8 cellular contexts compared by ENCODE assay signal in the genomic region with DNA sequence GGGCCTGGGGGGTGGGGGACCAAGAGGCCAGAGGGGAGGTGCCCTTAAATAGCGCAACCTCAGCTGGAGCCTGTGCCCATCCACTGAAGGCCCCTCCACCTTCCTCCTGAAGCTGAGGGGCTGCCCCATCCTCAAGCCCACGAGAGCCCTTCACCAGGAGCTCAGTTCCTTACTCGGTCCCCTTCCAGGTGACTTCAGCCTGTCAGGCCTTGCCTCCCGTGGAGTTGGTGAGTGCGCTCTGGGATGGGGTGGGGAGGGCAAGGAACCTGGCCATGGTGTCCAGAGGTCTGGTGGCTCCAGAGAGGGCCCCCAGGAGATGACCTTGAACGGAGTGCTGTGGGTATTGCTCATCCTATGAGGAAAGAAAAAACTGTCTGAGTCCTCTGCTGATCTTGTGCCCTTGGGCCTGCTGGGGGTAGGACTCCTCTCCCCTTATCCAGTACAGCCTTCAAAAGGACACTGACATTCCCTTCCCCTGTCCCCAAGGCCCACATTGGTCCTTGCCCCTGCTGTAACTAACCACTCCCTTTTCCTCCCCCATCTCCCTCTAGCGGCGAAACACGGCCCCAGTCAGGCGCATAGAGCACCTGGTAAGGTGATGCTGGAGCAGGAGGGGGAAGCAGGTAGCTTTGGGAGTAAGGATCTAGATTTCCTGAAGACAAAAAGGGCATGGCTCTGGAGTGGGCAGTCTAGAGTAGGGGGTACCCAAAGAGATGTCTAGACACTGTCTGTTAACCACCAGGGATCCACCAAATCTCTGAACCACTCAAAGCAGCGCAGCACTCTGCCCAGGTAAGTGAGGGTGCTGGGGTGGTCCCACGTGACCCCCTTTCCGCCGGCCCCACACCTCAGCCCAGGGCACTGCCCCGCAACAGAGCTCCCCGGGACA. TPM values are rescaled to one million over a fixed set of nuclear protein-coding genes. Genes with fewer than 3 reads are reported as not detected.
DNase-seq lines count a peak whose midpoint lies in the region; ATAC-seq, FAIRE-seq and TF ChIP-seq lines count a peak whose summit lies in the region.

No MANE protein-coding gene starts in this region.

- 0 out of 4 replicates have a peak, but pooled peaks of 1 of the 2 experiments have one; percentile 9 for TF ChIP-seq RAD21 in K562 (CRISPR knock-in tag; conservative IDR thresholded peaks at IDR 0.05 in 1 of 2, IDR thresholded peaks at IDR 0.05 in 1 of 2)

- peak overlapping the region; percentile 89 to 96 (median 93) for H3K4me3 Mint-ChIP-seq in CD8-positive, alpha-beta memory T cell
- H3K4me3 Mint-ChIP-seq in T-helper 1 cell treated with Interleukin-12 subunit alpha and Interleukin-12 subunit beta and Interleukin-4 antibody, amounts not matched to agents 30 μg/mL and 1 μg/mL, for 36 hours: peak overlapping the region; percentile 92

- peaks cover 7% of the 10 kb centered on the region for H3K4me1 ChIP-seq in CD8-positive, alpha-beta memory T cell (ENCODE audit: insufficient read depth, low read length)
- peaks cover 42 to 86% of the 10 kb centered on the region in 2 experiments for H3K4me1 ChIP-seq in K562 (replicated peaks in 1 of 2; ENCODE audit: control insufficient read depth in 2 of 2, insufficient read depth in 2 of 2, low read length in 2 of 2)
- H3K4me1 ChIP-seq in iPS-15b (ENCODE audit: control insufficient read depth, insufficient read depth, low read length): peaks cover 23% of the 10 kb centered on the region
- peaks cover 41 to 57% of the 10 kb centered on the region in 2 donors for H3K4me1 ChIP-seq in gastrocnemius medialis
- H3K4me1 ChIP-seq in SJCRH30: peaks cover 29% of the 10 kb centered on the region

- peak; percentile 59 to 86 (median 74) for TF ChIP-seq CTCF in K562 (IDR thresholded peaks at IDR 0.05 in 2 of 3, conservative IDR thresholded peaks at IDR 0.05 in 1 of 3; ENCODE audit: insufficient read depth in 2 of 3, low read depth in 1 of 3, low read length in 3 of 3)
- TF ChIP-seq CTCF in gastrocnemius medialis (IDR thresholded peaks at IDR 0.05 in 4 of 5, conservative IDR thresholded peaks at IDR 0.05 in 1 of 5): peak; percentile 40 to 79 (median 70)

- CTCF ChIA-PET in CD8-positive, alpha-beta memory T cell (lab: Charles Lee): interaction anchor here (0.7 to 7.0 kb wide), 12 partner anchors 10 to 307 kb away, joined by 3 to 70 read pairs (median 4); partner anchors contain the start of genes AAAS, EIF4B, SOAT2 and SPRYD3
- CTCF ChIA-PET in K562 (lab: Yijun Ruan, JAX; ENCODE audit: low intra/inter-chr PET ratio): interaction anchor here (0.6 kb wide), 1 partner anchor 439 kb away, joined by 6 read pairs; no protein-coding TSS in a partner anchor

- DNase-seq in CD8-positive, alpha-beta memory T cell: peak; percentile 44 to 75 (median 56)
- DNase-seq in HuH-7 (ENCODE audit: low spot score) (peak; percentile 76), K562 (ENCODE audit: extremely low read depth in 1 of 4, low spot score in 3 of 4) (peak in 3 of 4 experiments; percentile 32 to 78 (median 45)), gastrocnemius medialis (peak in 1 of 2 donors; percentile 79), SJCRH30 (no peak), H4 (ENCODE audit: low spot score) (no peak)

- peak overlapping the region; percentile 52 to 93 for H3K9ac ChIP-seq in K562 (ENCODE audit: insufficient read depth in 1 of 2, low read depth in 2 of 2, low read length in 2 of 2)
- H3K9ac ChIP-seq in iPS-15b (ENCODE audit: low read depth, low read length): no peak overlapping the region

- ATAC-seq in K562: peak; percentile 68
- peak; percentile 5 to 12 for ATAC-seq in gastrocnemius medialis

- H3K36me3 ChIP-seq in CD8-positive, alpha-beta memory T cell (ENCODE audit: insufficient read depth, low read length): no peaks in the 10 kb centered on the region
- H3K36me3 ChIP-seq in K562 (ENCODE audit: control insufficient read depth, insufficient read depth, low read length): peaks cover 2% of the 10 kb centered on the region; the same call in 1 of the 3 replicates
- peaks cover 4% of the 10 kb centered on the region for H3K36me3 ChIP-seq in iPS-15b (ENCODE audit: control insufficient read depth, insufficient read depth, low read length)
- peaks cover 0 to 17% of the 10 kb centered on the region in 2 donors for H3K36me3 ChIP-seq in gastrocnemius medialis
- no peaks in the 10 kb centered on the region for H3K36me3 ChIP-seq in SJCRH30

- peak; percentile 87 for FAIRE-seq in K562 (lab: Jason Lieb, UNC)

- H3K79me2 ChIP-seq in K562 (ENCODE audit: control insufficient read depth, insufficient read depth, low read length): peaks cover 7% of the 10 kb centered on the region; the same call in 2 of the 3 replicates

- H3K27ac Mint-ChIP-seq in CD8-positive, alpha-beta memory T cell: peak overlapping the region; percentile 84 to 98 (median 92)
- peak overlapping the region; percentile 92 for H3K27ac Mint-ChIP-seq in T-helper 1 cell treated with Interleukin-12 subunit alpha and Interleukin-12 subunit beta and Interleukin-4 antibody, amounts not matched to agents 30 μg/mL and 1 μg/mL, for 36 hours

- 20% methylated on average over 13 of the region's 16 CpGs for WGBS in K562 (ENCODE audit: insufficient coverage, low coverage, missing lambda C conversion rate)

- H3K4me1 Mint-ChIP-seq in CD8-positive, alpha-beta memory T cell: peaks cover 10 to 15% (median 12%) of the 10 kb centered on the region in 3 donors
- peaks cover 23% of the 10 kb centered on the region for H3K4me1 Mint-ChIP-seq in T-helper 1 cell treated with Interleukin-12 subunit alpha and Interleukin-12 subunit beta and Interleukin-4 antibody, amounts not matched to agents 30 μg/mL and 1 μg/mL, for 36 hours (ENCODE audit: low read depth)

- no peaks in the 10 kb centered on the region for H3K9me3 Mint-ChIP-seq in CD8-positive, alpha-beta memory T cell
- no peaks in the 10 kb centered on the region for H3K9me3 Mint-ChIP-seq in T-helper 1 cell treated with Interleukin-12 subunit alpha and Interleukin-12 subunit beta and Interleukin-4 antibody, amounts not matched to agents 30 μg/mL and 1 μg/mL, for 36 hours

- H2AFZ ChIP-seq in K562 (ENCODE audit: low read depth, low read length): peak overlapping the region; percentile 93

- in situ Hi-C loops in K562 (cut with MboI) (no loop called here), gastrocnemius medialis (cut with MboI; ENCODE audit: low sequenced_read_pairs in 4 of 4) (loop anchor here in 1 of 4 donors (25.0 kb wide), 1 partner anchor 134 kb away; the partner anchor contains the start of genes CSAD and ZNF740)

- H3K36me3 Mint-ChIP-seq in CD8-positive, alpha-beta memory T cell: peaks cover 0 to 2% (median 0%) of the 10 kb centered on the region in 3 donors
- H3K36me3 Mint-ChIP-seq in T-helper 1 cell treated with Interleukin-12 subunit alpha and Interleukin-12 subunit beta and Interleukin-4 antibody, amounts not matched to agents 30 μg/mL and 1 μg/mL, for 36 hours (ENCODE audit: low read depth): no peaks in the 10 kb centered on the region

- no peaks in the 10 kb centered on the region for H3K9me1 ChIP-seq in K562 (ENCODE audit: control insufficient read depth, insufficient read depth, low read length)

- H3K27ac ChIP-seq in CD8-positive, alpha-beta memory T cell (ENCODE audit: low read depth, low read length): peak overlapping the region; percentile 55
- peak overlapping the region; percentile 61; the same call in 2 of the 3 replicates for H3K27ac ChIP-seq in K562 (ENCODE audit: extremely low read depth, low read depth, low read length)
- peak overlapping the region; percentile 99 to 100 (median 100) for H3K27ac ChIP-seq in gastrocnemius medialis
- no peak overlapping the region for H3K27ac ChIP-seq in SJCRH30

- peak overlapping the region; percentile 86 for H3K4me3 ChIP-seq in CD8-positive, alpha-beta memory T cell (ENCODE audit: low read length)
- H3K4me3 ChIP-seq in K562 (peak overlapping the region; percentile 67), iPS-15b (ENCODE audit: low read depth, low read length) (peak overlapping the region; percentile 86), gastrocnemius medialis (peak overlapping the region; percentile 83 to 97 (median 95)), SJCRH30 (no peak overlapping the region)

- peak overlapping the region; percentile 87 for H3K4me2 ChIP-seq in K562 (ENCODE audit: insufficient read depth, low read length)

- no peaks in the 10 kb centered on the region for H3K27me3 Mint-ChIP-seq in CD8-positive, alpha-beta memory T cell
- H3K27me3 Mint-ChIP-seq in T-helper 1 cell treated with Interleukin-12 subunit alpha and Interleukin-12 subunit beta and Interleukin-4 antibody, amounts not matched to agents 30 μg/mL and 1 μg/mL, for 36 hours (ENCODE audit: low read depth): peaks cover 4% of the 10 kb centered on the region

- TF ChIP-seq EP300 in K562 (IDR thresholded peaks at IDR 0.05; ENCODE audit: low read length): no peak

- no peaks in the 10 kb centered on the region for H4K20me1 ChIP-seq in K562 (replicated peaks; ENCODE audit: control insufficient read depth, insufficient read depth, low read length)

- H3K9me3 ChIP-seq in CD8-positive, alpha-beta memory T cell (ENCODE audit: low read length): no peaks in the 10 kb centered on the region
- H3K9me3 ChIP-seq in K562 (replicated peaks; ENCODE audit: control insufficient read depth, insufficient read depth, low read depth, low read length): no peaks in the 10 kb centered on the region
- H3K9me3 ChIP-seq in iPS-15b (ENCODE audit: control insufficient read depth, insufficient read depth, low read length): no peaks in the 10 kb centered on the region
- H3K9me3 ChIP-seq in gastrocnemius medialis: no peaks in the 10 kb centered on the region
- H3K9me3 ChIP-seq in SJCRH30 (replicated peaks): no peaks in the 10 kb centered on the region

- intact Hi-C loops in K562 (cut with micrococcal nuclease) (no loop called here), gastrocnemius medialis (cut with DNase I; ENCODE audit: low total_unique reads) (loop anchor here (10.0 kb wide), 1 partner anchor 401 kb away; the partner anchor contains the start of gene PCBP2)

- TF ChIP-seq POLR2A in K562 (conservative IDR thresholded peaks at IDR 0.05): no peak
- no peak for TF ChIP-seq POLR2A in gastrocnemius medialis (IDR thresholded peaks at IDR 0.05)

- POLR2A ChIA-PET in CD8-positive, alpha-beta memory T cell (lab: Charles Lee): interaction anchor here (0.7 to 1.9 kb wide), 4 partner anchors 25 to 46 kb away, joined by 3 to 11 read pairs (median 8); partner anchors contain the start of gene SPRYD3
- POLR2A ChIA-PET in K562 (lab: Yijun Ruan, JAX): interaction anchor here (0.6 to 2.1 kb wide), 10 partner anchors 9 to 134 kb away, joined by 3 to 8 read pairs (median 4); partner anchors contain the start of gene EIF4B

- TSS peak; percentile 65 for BruUV-seq in K562 (replicated peaks; lab: Mats Ljungman, UMichigan)

- no peaks in the 10 kb centered on the region for H3K27me3 ChIP-seq in CD8-positive, alpha-beta memory T cell (ENCODE audit: insufficient read depth, low read length, poor library complexity, severe bottlenecking)
- H3K27me3 ChIP-seq in K562 (ENCODE audit: control insufficient read depth in 2 of 2, insufficient read depth in 2 of 2, low read length in 2 of 2): no peaks in the 10 kb centered on the region
- H3K27me3 ChIP-seq in iPS-15b (ENCODE audit: control insufficient read depth, insufficient read depth, low read length): peaks cover 5% of the 10 kb centered on the region
- H3K27me3 ChIP-seq in gastrocnemius medialis: no peaks in the 10 kb centered on the region
- H3K27me3 ChIP-seq in SJCRH30: no peaks in the 10 kb centered on the region

RNA-seq across cellular contexts. Expression of gene TNS2, which starts 3.6 kb away (rescaled TPM):
- 1 to 10 TPM; 2.1 to 5.6 TPM for total RNA-seq in CD8-positive, alpha-beta memory T cell
- polyA plus RNA-seq in CD8-positive, alpha-beta memory T cell: 0.35 TPM
- total RNA-seq in K562 (2011; cell fraction: chromatin; rRNA removed; ENCODE audit: low replicate concordance): 7.1 and 23.0 TPM in 2 replicates
- 8.0 and 14.7 TPM in 2 replicates for total RNA-seq in K562 (2011; cell fraction: nucleolus; rRNA removed)
- total RNA-seq in K562 (2011; cell fraction: nucleoplasm; rRNA removed): 8.0 and 11.1 TPM in 2 replicates
- total RNA-seq in K562 (2014; rRNA removed) (1.2 and 1.3 TPM in 2 replicates), K562 (2014; rRNA removed; fragmentation: Illumina TruSeq; extraction: Trizol) (0.41 and 0.73 TPM in 2 replicates), K562 (2015; rRNA removed; fragmentation: Illumina TruSeq; extraction: Trizol) (0.65 and 0.79 TPM in 2 replicates), K562 (2021) (2.8 and 3.1 TPM in 2 replicates), gastrocnemius medialis (100 to 1,000 TPM in 1 of 4 donors, 10 to 100 TPM in 3; 74.4 to 114 (median 91.9) TPM)
- polyA plus RNA-seq in K562 (2011; rRNA removed) (1.3 and 1.7 TPM in 2 replicates), K562 (2014; fragmentation: Illumina TruSeq; extraction: Trizol) (1.4 and 1.6 TPM in 2 replicates), K562 (2014; fragmentation: Nextera tagmentation; extraction: Ambion mirVana) (under 1 TPM in 1 of 2 experiments, not detected in 1; 0.28 TPM), K562 (2014; rRNA removed) (1.0 and 2.8 TPM in 2 replicates)
- polyA plus RNA-seq in K562 (2011; cell fraction: cytosol; rRNA removed): 0.91 and 1.3 TPM in 2 replicates
- polyA plus RNA-seq in K562 (2011; cell fraction: nucleus; rRNA removed): 7.6 and 16.8 TPM in 2 replicates
- polyA plus RNA-seq in K562 (2012): 1.5 and 2.8 TPM in 2 replicates
- polyA minus RNA-seq in K562 (2011; rRNA and poly(A)+ RNA removed): 2.3 and 2.9 TPM in 2 replicates
- 4.6 and 4.9 TPM in 2 replicates for polyA minus RNA-seq in K562 (2011; cell fraction: cytosol; rRNA and poly(A)+ RNA removed)
- 9.4 and 13.6 TPM in 2 replicates for polyA minus RNA-seq in K562 (2011; cell fraction: nucleus; rRNA and poly(A)+ RNA removed)
- 13.3 and 16.1 TPM in 2 replicates for total RNA-seq in SJCRH30 (2014; rRNA removed; shearing (Covaris generic))
- 18.3 and 20.2 TPM in 2 replicates for total RNA-seq in H4 (2014; rRNA removed; shearing (Covaris generic))

RNA-seq across cellular contexts. Expression of gene SPRYD3, which starts 25.7 kb away (rescaled TPM):
- 10 to 100 TPM; 40.1 to 43.3 TPM for total RNA-seq in CD8-positive, alpha-beta memory T cell
- 63.0 TPM for polyA plus RNA-seq in CD8-positive, alpha-beta memory T cell
- total RNA-seq in K562 (2011; cell fraction: chromatin; rRNA removed; ENCODE audit: low replicate concordance): 10.8 and 27.6 TPM in 2 replicates
- total RNA-seq in K562 (2011; cell fraction: nucleolus; rRNA removed): 15.0 and 17.4 TPM in 2 replicates
- 15.6 and 18.3 TPM in 2 replicates for total RNA-seq in K562 (2011; cell fraction: nucleoplasm; rRNA removed)
- total RNA-seq in K562 (2014; rRNA removed) (8.4 and 10.6 TPM in 2 replicates), K562 (2014; rRNA removed; fragmentation: Illumina TruSeq; extraction: Trizol) (4.1 and 5.1 TPM in 2 replicates), K562 (2015; rRNA removed; fragmentation: Illumina TruSeq; extraction: Trizol) (5.0 and 5.9 TPM in 2 replicates), K562 (2021) (10.8 and 13.6 TPM in 2 replicates), gastrocnemius medialis (10 to 100 TPM; 15.9 to 29.5 (median 25.5) TPM)
- polyA plus RNA-seq in K562 (2011; rRNA removed) (6.2 and 7.6 TPM in 2 replicates), K562 (2014; fragmentation: Illumina TruSeq; extraction: Trizol) (10.6 and 11.4 TPM in 2 replicates), K562 (2014; fragmentation: Nextera tagmentation; extraction: Ambion mirVana) (1 to 10 TPM; 1.5 to 2.6 TPM), K562 (2014; rRNA removed) (9.1 and 11.0 TPM in 2 replicates)
- 8.6 and 18.4 TPM in 2 replicates for polyA plus RNA-seq in K562 (2011; cell fraction: cytosol; rRNA removed)
- polyA plus RNA-seq in K562 (2011; cell fraction: nucleus; rRNA removed): 11.1 and 16.3 TPM in 2 replicates
- polyA plus RNA-seq in K562 (2012): 11.4 and 11.7 TPM in 2 replicates
- polyA minus RNA-seq in K562 (2011; rRNA and poly(A)+ RNA removed): 7.4 and 10.3 TPM in 2 replicates
- 6.8 and 11.6 TPM in 2 replicates for polyA minus RNA-seq in K562 (2011; cell fraction: cytosol; rRNA and poly(A)+ RNA removed)
- polyA minus RNA-seq in K562 (2011; cell fraction: nucleus; rRNA and poly(A)+ RNA removed): 6.6 and 7.5 TPM in 2 replicates
- total RNA-seq in SJCRH30 (2014; rRNA removed; shearing (Covaris generic)): 8.9 and 10.4 TPM in 2 replicates
- total RNA-seq in H4 (2014; rRNA removed; shearing (Covaris generic)): 5.5 and 5.6 TPM in 2 replicates

RNA-seq across cellular contexts. Expression of gene IGFBP6, which starts 44.0 kb away (rescaled TPM):
- 1 to 10 TPM; 1.5 to 1.6 TPM for total RNA-seq in CD8-positive, alpha-beta memory T cell
- 8.9 TPM for polyA plus RNA-seq in CD8-positive, alpha-beta memory T cell
- 0.97 TPM in 1 of 2 replicates, not detected in the other for total RNA-seq in K562 (2011; cell fraction: chromatin; rRNA removed; ENCODE audit: low replicate concordance)
- 0.66 and 1.8 TPM in 2 replicates for total RNA-seq in K562 (2011; cell fraction: nucleolus; rRNA removed)
- 0.37 TPM in 1 of 2 replicates, not detected in the other for total RNA-seq in K562 (2011; cell fraction: nucleoplasm; rRNA removed)
- total RNA-seq in K562 (2014; rRNA removed) (1.2 and 1.6 TPM in 2 replicates), K562 (2014; rRNA removed; fragmentation: Illumina TruSeq; extraction: Trizol) (0.36 and 0.61 TPM in 2 replicates), K562 (2015; rRNA removed; fragmentation: Illumina TruSeq; extraction: Trizol) (0.38 and 0.76 TPM in 2 replicates), K562 (2021) (1.4 and 2.3 TPM in 2 replicates), gastrocnemius medialis (100 to 1,000 TPM in 1 of 4 donors, 10 to 100 TPM in 3; 67.3 to 143 (median 77.4) TPM)
- polyA plus RNA-seq in K562 (2011; rRNA removed) (0.24 and 1.4 TPM in 2 replicates), K562 (2014; fragmentation: Illumina TruSeq; extraction: Trizol) (0.52 and 0.62 TPM in 2 replicates), K562 (2014; fragmentation: Nextera tagmentation; extraction: Ambion mirVana) (under 1 TPM; 0.15 to 0.23 TPM), K562 (2014; rRNA removed) (0.54 and 2.4 TPM in 2 replicates)
- 0.94 and 2.5 TPM in 2 replicates for polyA plus RNA-seq in K562 (2011; cell fraction: cytosol; rRNA removed)
- 0.24 and 0.47 TPM in 2 replicates for polyA plus RNA-seq in K562 (2011; cell fraction: nucleus; rRNA removed)
- 0.89 and 1.4 TPM in 2 replicates for polyA plus RNA-seq in K562 (2012)
- polyA minus RNA-seq in K562 (2011; rRNA and poly(A)+ RNA removed): not detected in 2 replicates
- polyA minus RNA-seq in K562 (2011; cell fraction: cytosol; rRNA and poly(A)+ RNA removed): 1.1 TPM in 1 of 2 replicates, not detected in the other
- polyA minus RNA-seq in K562 (2011; cell fraction: nucleus; rRNA and poly(A)+ RNA removed): not detected in 2 replicates
- 11.5 and 13.0 TPM in 2 replicates for total RNA-seq in SJCRH30 (2014; rRNA removed; shearing (Covaris generic))
- 265 and 375 TPM in 2 replicates for total RNA-seq in H4 (2014; rRNA removed; shearing (Covaris generic))

RNA-seq across cellular contexts. Expression of gene EIF4B, which starts 47.2 kb away (rescaled TPM):
- 100 to 1,000 TPM; 644 to 660 TPM for total RNA-seq in CD8-positive, alpha-beta memory T cell
- 114 TPM for polyA plus RNA-seq in CD8-positive, alpha-beta memory T cell
- total RNA-seq in K562 (2011; cell fraction: chromatin; rRNA removed; ENCODE audit: low replicate concordance): 260 and 374 TPM in 2 replicates
- 137 and 149 TPM in 2 replicates for total RNA-seq in K562 (2011; cell fraction: nucleolus; rRNA removed)
- 211 and 264 TPM in 2 replicates for total RNA-seq in K562 (2011; cell fraction: nucleoplasm; rRNA removed)
- total RNA-seq in K562 (2014; rRNA removed) (617 and 636 TPM in 2 replicates), K562 (2014; rRNA removed; fragmentation: Illumina TruSeq; extraction: Trizol) (669 and 710 TPM in 2 replicates), K562 (2015; rRNA removed; fragmentation: Illumina TruSeq; extraction: Trizol) (624 and 636 TPM in 2 replicates), K562 (2021) (535 and 617 TPM in 2 replicates), gastrocnemius medialis (100 to 1,000 TPM; 667 to 821 (median 740) TPM)
- polyA plus RNA-seq in K562 (2011; rRNA removed) (489 and 497 TPM in 2 replicates), K562 (2014; fragmentation: Illumina TruSeq; extraction: Trizol) (552 and 578 TPM in 2 replicates), K562 (2014; fragmentation: Nextera tagmentation; extraction: Ambion mirVana) (100 to 1,000 TPM; 138 to 150 TPM), K562 (2014; rRNA removed) (312 and 317 TPM in 2 replicates)
- polyA plus RNA-seq in K562 (2011; cell fraction: cytosol; rRNA removed): 278 and 542 TPM in 2 replicates
- 180 and 236 TPM in 2 replicates for polyA plus RNA-seq in K562 (2011; cell fraction: nucleus; rRNA removed)
- 383 and 523 TPM in 2 replicates for polyA plus RNA-seq in K562 (2012)
- 1,377 and 1,493 TPM in 2 replicates for polyA minus RNA-seq in K562 (2011; rRNA and poly(A)+ RNA removed)
- polyA minus RNA-seq in K562 (2011; cell fraction: cytosol; rRNA and poly(A)+ RNA removed): 466 and 538 TPM in 2 replicates
- polyA minus RNA-seq in K562 (2011; cell fraction: nucleus; rRNA and poly(A)+ RNA removed): 102 and 253 TPM in 2 replicates
- total RNA-seq in SJCRH30 (2014; rRNA removed; shearing (Covaris generic)): 505 and 541 TPM in 2 replicates
- 479 and 559 TPM in 2 replicates for total RNA-seq in H4 (2014; rRNA removed; shearing (Covaris generic))

RNA-seq across cellular contexts. Expression of gene SOAT2, which starts 49.8 kb away (rescaled TPM):
- total RNA-seq in CD8-positive, alpha-beta memory T cell: under 1 TPM; 0.48 to 1.00 TPM
- polyA plus RNA-seq in CD8-positive, alpha-beta memory T cell: 0.76 TPM
- not detected in 2 replicates for total RNA-seq in K562 (2011; cell fraction: chromatin; rRNA removed; ENCODE audit: low replicate concordance)
- not detected in 2 replicates for total RNA-seq in K562 (2011; cell fraction: nucleolus; rRNA removed)
- 0.38 TPM in 1 of 2 replicates, not detected in the other for total RNA-seq in K562 (2011; cell fraction: nucleoplasm; rRNA removed)
- total RNA-seq in K562 (2014; rRNA removed) (not detected in 2 replicates), K562 (2014; rRNA removed; fragmentation: Illumina TruSeq; extraction: Trizol) (not detected in 2 replicates), K562 (2015; rRNA removed; fragmentation: Illumina TruSeq; extraction: Trizol) (not detected in 2 replicates), K562 (2021) (not detected in 2 replicates), gastrocnemius medialis (not detected)
- polyA plus RNA-seq in K562 (2011; rRNA removed) (not detected in 2 replicates), K562 (2014; fragmentation: Illumina TruSeq; extraction: Trizol) (not detected in 2 replicates), K562 (2014; fragmentation: Nextera tagmentation; extraction: Ambion mirVana) (not detected), K562 (2014; rRNA removed) (0.04 TPM in 1 of 2 replicates, not detected in the other)
- polyA plus RNA-seq in K562 (2011; cell fraction: cytosol; rRNA removed): not detected in 2 replicates
- not detected in 2 replicates for polyA plus RNA-seq in K562 (2011; cell fraction: nucleus; rRNA removed)
- not detected in 2 replicates for polyA plus RNA-seq in K562 (2012)
- polyA minus RNA-seq in K562 (2011; rRNA and poly(A)+ RNA removed): not detected in 2 replicates
- not detected in 2 replicates for polyA minus RNA-seq in K562 (2011; cell fraction: cytosol; rRNA and poly(A)+ RNA removed)
- polyA minus RNA-seq in K562 (2011; cell fraction: nucleus; rRNA and poly(A)+ RNA removed): not detected in 2 replicates
- not detected in 2 replicates for total RNA-seq in SJCRH30 (2014; rRNA removed; shearing (Covaris generic))
- 0.06 TPM in 1 of 2 replicates, not detected in the other for total RNA-seq in H4 (2014; rRNA removed; shearing (Covaris generic))

Comparison
In these comparisons a context has a peak if more than half of its experiments do, and no peak if none do; other contexts are left out.
1. DNase-seq: peak in CD8-positive, alpha-beta memory T cell (5 of 5), HuH-7 (single experiment) and K562 (3 of 4); none in SJCRH30 (0 of 2) and H4 (single experiment).